In the genomic region with DNA sequence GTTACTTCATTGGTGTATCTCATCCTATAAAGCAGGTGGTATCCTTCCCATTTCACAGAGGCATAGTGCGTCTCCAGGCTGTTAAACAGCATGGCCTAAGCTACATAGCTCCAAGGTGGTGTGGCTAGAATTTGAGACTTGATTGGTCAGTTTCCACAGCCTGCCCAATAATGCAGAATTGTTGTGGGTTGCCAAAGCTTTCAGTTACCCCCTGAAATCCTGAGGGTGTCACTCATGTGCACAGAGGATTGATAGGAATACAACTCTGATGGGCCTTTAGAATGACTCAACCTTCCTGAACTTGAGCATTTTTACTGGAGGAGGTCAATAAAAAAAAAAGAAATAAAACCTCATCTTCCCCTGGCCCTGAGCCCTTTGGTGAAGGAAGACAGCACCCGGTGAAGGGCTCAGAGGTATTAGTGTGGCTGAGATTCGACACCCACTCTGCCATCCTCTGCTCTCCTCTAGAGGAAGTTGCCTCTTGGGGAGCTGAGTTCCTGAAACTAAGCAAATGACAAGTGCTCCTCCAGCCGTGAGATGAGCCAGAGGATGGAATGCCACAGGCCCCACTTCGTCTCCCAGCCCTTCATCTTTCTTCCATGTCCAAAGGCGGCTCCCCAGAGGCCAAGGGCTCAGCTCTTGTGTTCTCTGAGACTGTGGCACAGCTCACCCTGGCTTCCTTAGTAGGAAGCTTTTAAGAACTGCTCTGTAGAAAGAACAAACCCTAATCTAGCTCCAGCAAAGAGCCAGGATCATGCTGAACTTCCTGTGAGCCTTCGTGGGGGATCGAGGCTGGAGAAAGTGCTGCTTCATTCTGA, we compare ENCODE assay signal across 8 cellular contexts. TPM values are rescaled to one million over a fixed set of nuclear protein-coding genes. Genes with fewer than 3 reads are reported as not detected.
DNase-seq lines count a peak whose midpoint lies in the region; ATAC-seq, FAIRE-seq and TF ChIP-seq lines count a peak whose summit lies in the region.

No MANE protein-coding gene starts in this region.

- ATAC-seq in DND-41 (ENCODE audit: insufficient read depth, low read depth) (no peak), GM19463 (IDR thresholded peaks at IDR 0.05; ENCODE audit: unreplicated experiment) (peak; percentile 44), HepG2 (peak; percentile 46)
- ATAC-seq in activated T-helper 17 cell treated with anti-CD3 and anti-CD28 coated beads, Interleukin-2, amount 50 U/mL, for 72 hours (replicated peaks), result peak; percentile 72

- no peaks in the 10 kb centered on the region for H3K9me3 ChIP-seq in DND-41 (ENCODE audit: insufficient read depth, low read length, severe bottlenecking)
- H3K9me3 ChIP-seq in HepG2 (ENCODE audit: low read length), result no peaks in the 10 kb centered on the region

- H3K27ac Mint-ChIP-seq in activated T-helper 17 cell treated with anti-CD3 and anti-CD28 coated beads, Interleukin-2, amount 50 U/mL, for 72 hours, result peak overlapping the region; percentile 99

- H3K9ac ChIP-seq in DND-41 (ENCODE audit: low read depth, low read length) (peak overlapping the region; percentile 79), HepG2 (ENCODE audit: insufficient read depth, low read depth, low read length) (peak overlapping the region; percentile 76)

- H3K4me1 ChIP-seq in DND-41 (ENCODE audit: insufficient read depth, low read length) (peaks cover 29% of the 10 kb centered on the region), HepG2 (ENCODE audit: insufficient read depth, low read length) (peaks cover 76% of the 10 kb centered on the region)

- H3K4me3 ChIP-seq in DND-41 (ENCODE audit: low read depth in 1 of 2, low read length in 2 of 2), result no peak overlapping the region
- peak overlapping the region; percentile 69 to 72 (median 72) for H3K4me3 ChIP-seq in HepG2 (replicated peaks in 1 of 3; ENCODE audit: insufficient read depth in 1 of 3, low read depth in 2 of 3, low read length in 3 of 3)

- peak overlapping the region; percentile 96 for H2AFZ ChIP-seq in DND-41 (ENCODE audit: low read depth, low read length)
- H2AFZ ChIP-seq in HepG2 (ENCODE audit: low read length), result no peak overlapping the region

- POLR2A ChIA-PET in HepG2 (lab: Yijun Ruan, JAX), result interaction anchor here (0.7 to 3.9 kb wide), 12 partner anchors 9 to 149 kb away, joined by 3 to 55 read pairs (median 6); a partner anchor contains a TSS

- H3K27me3 Mint-ChIP-seq in activated T-helper 17 cell treated with anti-CD3 and anti-CD28 coated beads, Interleukin-2, amount 50 U/mL, for 72 hours, result no peaks in the 10 kb centered on the region

- CTCF ChIA-PET in HepG2 (lab: Yijun Ruan, JAX; ENCODE audit: low intra/inter-chr PET ratio, low total read pairs), result no interaction called here

- H3K4me2 ChIP-seq in DND-41 (ENCODE audit: insufficient read depth, low read length) (peak overlapping the region; percentile 91), HepG2 (ENCODE audit: low read depth, low read length) (peak overlapping the region; percentile 86)

- peaks cover 39% of the 10 kb centered on the region for H3K36me3 Mint-ChIP-seq in activated T-helper 17 cell treated with anti-CD3 and anti-CD28 coated beads, Interleukin-2, amount 50 U/mL, for 72 hours (ENCODE audit: low read depth)

- TF ChIP-seq RAD21 in HepG2 (CRISPR knock-in tag; IDR thresholded peaks at IDR 0.05), result no peak

- H3K27ac ChIP-seq in DND-41 (ENCODE audit: low read length) (0 out of 2 replicates have a peak overlapping the region, but pooled peaks have one; percentile 94), HepG2 (ENCODE audit: extremely low read length, insufficient read depth, low read length) (peak overlapping the region; percentile 80)

- H3K79me2 ChIP-seq in DND-41 (ENCODE audit: insufficient read depth, low read length) (peaks cover 20% of the 10 kb centered on the region), HepG2 (ENCODE audit: insufficient read depth, low read length) (peaks cover 45% of the 10 kb centered on the region)

- TF ChIP-seq POLR2A in HepG2 (IDR thresholded peaks at IDR 0.05; ENCODE audit: insufficient read depth in 1 of 2, low read depth in 2 of 2, low read length in 2 of 2), result no peak

- FAIRE-seq in HepG2 (lab: Jason Lieb, UNC), result no peak

- DNase-seq in DND-41 (no peak), HT-29 (ENCODE audit: low spot score) (peak; percentile 61), HepG2 (ENCODE audit: low spot score) (peak; percentile 59), foreskin melanocyte (no peak), NCI-H524 (lab: John Stamatoyannopoulos, UW) (no peak), DMS 273 treated with DMSO at 0.1 percent for 48 hours (lab: John Stamatoyannopoulos, UW) (no peak)

- no peak for TF ChIP-seq CTCF in DND-41 (IDR thresholded peaks at IDR 0.05; ENCODE audit: borderline replicate concordance, extremely low read depth, low read length, poor library complexity, severe bottlenecking)
- TF ChIP-seq CTCF in HepG2 (CRISPR knock-in tag; IDR thresholded peaks at IDR 0.05), result peak; percentile 31

- no peaks in the 10 kb centered on the region for H3K9me3 Mint-ChIP-seq in activated T-helper 17 cell treated with anti-CD3 and anti-CD28 coated beads, Interleukin-2, amount 50 U/mL, for 72 hours

- 10% methylated on average over 7 of the region's 8 CpGs for WGBS in HepG2 (ENCODE audit: low lambda C conversion rate)

- in situ Hi-C loops in HepG2 (cut with HindIII; ENCODE audit: extremely low pct_ligation_motif_present, low pct_unique_long_range_greater_than_20kb), result no loop called here

- no peaks in the 10 kb centered on the region for H3K27me3 ChIP-seq in DND-41 (ENCODE audit: insufficient read depth, low read length, poor library complexity)
- H3K27me3 ChIP-seq in HepG2 (ENCODE audit: control insufficient read depth in 1 of 2, insufficient read depth in 2 of 2, low read length in 2 of 2), result no peaks in the 10 kb centered on the region; a peak in 1 of 5 replicates

- BruUV-seq in HepG2 (replicated peaks; lab: Mats Ljungman, UMichigan), result no TSS peak

- H3K4me3 Mint-ChIP-seq in activated T-helper 17 cell treated with anti-CD3 and anti-CD28 coated beads, Interleukin-2, amount 50 U/mL, for 72 hours, result peak overlapping the region; percentile 99

- intact Hi-C loops in HepG2 (cut with micrococcal nuclease; ENCODE audit: unreplicated experiment), result loop anchor here (2.0 to 5.0 kb wide), 2 partner anchors 20 to 43 kb away; no protein-coding TSS in a partner anchor

- TF ChIP-seq EP300 in HepG2 (IDR thresholded peaks at IDR 0.05; ENCODE audit: low read depth in 2 of 2, low read length in 2 of 2) (no peak), HepG2 (CRISPR knock-in tag; IDR thresholded peaks at IDR 0.05; ENCODE audit: borderline replicate concordance) (peak; percentile 15; the same call in 1 of the 2 replicates)

- H3K36me3 ChIP-seq in DND-41 (ENCODE audit: insufficient read depth, low read length) (peaks cover 3% of the 10 kb centered on the region; the same call in 1 of the 2 replicates), HepG2 (replicated peaks in 1 of 2; ENCODE audit: control insufficient read depth in 1 of 2, insufficient read depth in 2 of 2, low read length in 2 of 2) (no peaks in the 10 kb centered on the region; a peak in 1 of 5 replicates)

- H4K20me1 ChIP-seq in DND-41 (ENCODE audit: insufficient read depth, low read length), result no peaks in the 10 kb centered on the region
- H4K20me1 ChIP-seq in HepG2 (ENCODE audit: insufficient read depth, low read length), result no peaks in the 10 kb centered on the region

- peaks cover 28% of the 10 kb centered on the region for H3K4me1 Mint-ChIP-seq in activated T-helper 17 cell treated with anti-CD3 and anti-CD28 coated beads, Interleukin-2, amount 50 U/mL, for 72 hours

TF ChIP-seq in HepG2, 621 proteins besides CTCF, POLR2A, EP300 and RAD21 (continues in another document):
- TF ChIP-seq IRF2 (CRISPR knock-in tag; IDR thresholded peaks at IDR 0.05) (no peak), ZNF644 (CRISPR knock-in tag; IDR thresholded peaks at IDR 0.05; ENCODE audit: low read depth) (peak; percentile 35; the same call in 1 of the 2 replicates), TGIF2 (CRISPR knock-in tag; IDR thresholded peaks at IDR 0.05) (peak; percentile 19; the same call in 1 of the 2 replicates), ZNF792 (CRISPR knock-in tag; IDR thresholded peaks at IDR 0.05) (peak; percentile 45; the same call in 1 of the 2 replicates), SOX6 (IDR thresholded peaks at IDR 0.05) (no peak), SOX6 (CRISPR knock-in tag; IDR thresholded peaks at IDR 0.05) (0 out of 2 replicates have a peak, but pooled peaks have one; percentile 3), ZNF775 (CRISPR knock-in tag; IDR thresholded peaks at IDR 0.05; ENCODE audit: borderline replicate concordance) (no peak)

RNA-seq across cellular contexts. Expression of a gene that starts 1.0 kb away (rescaled TPM):
- total RNA-seq in HT-29 (2014; rRNA removed; shearing (Covaris generic)), result 122 and 133 TPM in 2 replicates
- 10 to 100 TPM; 56.6 to 71.9 TPM for total RNA-seq in activated T-helper 17 cell treated with anti-CD3 and anti-CD28 coated beads, Interleukin-2, amount 50 U/mL, for 72 hours
- total RNA-seq in HepG2 (2016; rRNA removed; fragmentation: Illumina TruSeq; extraction: Trizol), result 32.7 and 56.4 TPM in 2 replicates
- 7.5 and 7.6 TPM in 2 replicates for total RNA-seq in HepG2 (2016; cell fraction: cytosol; rRNA removed; fragmentation: Illumina TruSeq; extraction: Trizol; ENCODE audit: low read depth)
- total RNA-seq in HepG2 (2016; cell fraction: insoluble cytoplasmic fraction; rRNA removed; fragmentation: Illumina TruSeq; extraction: Trizol), result 31.4 and 60.5 TPM in 2 replicates
- total RNA-seq in HepG2 (2016; cell fraction: membrane; rRNA removed; fragmentation: Illumina TruSeq; extraction: Trizol), result 11.4 and 13.4 TPM in 2 replicates
- 67.4 and 69.7 TPM in 2 replicates for total RNA-seq in HepG2 (2016; cell fraction: nucleus; rRNA removed; fragmentation: Illumina TruSeq; extraction: Trizol)
- polyA plus RNA-seq in HepG2 (2011; rRNA removed), result 72.1 and 82.5 TPM in 2 replicates
- polyA plus RNA-seq in HepG2 (2011; cell fraction: cytosol; rRNA removed), result 46.4 and 61.1 TPM in 2 replicates
- 118 and 139 TPM in 2 replicates for polyA plus RNA-seq in HepG2 (2011; cell fraction: nucleus; rRNA removed)
- 67.2 and 80.7 TPM in 2 replicates for polyA plus RNA-seq in HepG2 (2012)
- 3.7 and 4.3 TPM in 2 replicates for polyA plus RNA-seq in HepG2 (2016; cell fraction: cytosol; fragmentation: Illumina TruSeq; extraction: Trizol; ENCODE audit: low read depth)
- polyA plus RNA-seq in HepG2 (2016; cell fraction: insoluble cytoplasmic fraction; fragmentation: Illumina TruSeq; extraction: Trizol; ENCODE audit: low read depth), result 26.4 and 27.5 TPM in 2 replicates
- polyA plus RNA-seq in HepG2 (2016; cell fraction: membrane; fragmentation: Illumina TruSeq; extraction: Trizol; ENCODE audit: low read depth), result 6.5 TPM in 2 replicates
- polyA plus RNA-seq in HepG2 (2016; cell fraction: nucleus; fragmentation: Illumina TruSeq; extraction: Trizol; ENCODE audit: insufficient read depth, low read depth), result 88.2 and 99.1 TPM in 2 replicates
- 45.1 and 203 TPM in 2 replicates for polyA minus RNA-seq in HepG2 (2011; rRNA and poly(A)+ RNA removed; ENCODE audit: low replicate concordance)
- polyA minus RNA-seq in HepG2 (2011; cell fraction: cytosol; rRNA and poly(A)+ RNA removed), result 54.1 and 66.6 TPM in 2 replicates
- 68.9 and 74.5 TPM in 2 replicates for polyA minus RNA-seq in HepG2 (2011; cell fraction: nucleus; rRNA and poly(A)+ RNA removed)

Comparison
In these comparisons a context has a peak if more than half of its experiments do, and no peak if none do; other contexts are left out.
1. DNase-seq: peak in HT-29 (single experiment) and HepG2 (single experiment); none in DND-41 (single experiment), foreskin melanocyte (single experiment), NCI-H524 (0 of 2) and DMS 273 treated with DMSO at 0.1 percent for 48 hours (single experiment).
2. H3K4me3 ChIP-seq: peak in HepG2 (3 of 3); none in DND-41 (0 of 2).